Comparison of ENCODE assay signal across 8 cellular contexts in genomic region chr3:148992635-148993230, GRCh38. TPM values are rescaled to one million over a fixed set of nuclear protein-coding genes. Genes with fewer than 3 reads are reported as not detected.
DNase-seq lines count a peak whose midpoint lies in the region; ATAC-seq and TF ChIP-seq lines count a peak whose summit lies in the region.

No MANE protein-coding gene starts in this region.

- intact Hi-C loops in CD14-positive monocyte (cut with micrococcal nuclease), result loop anchor here in 1 of 2 donors (10.0 kb wide), 1 partner anchor 132 kb away; the partner anchor contains the start of gene HPS3

- H4K20me1 ChIP-seq in Loucy (ENCODE audit: insufficient read depth, low read length, poor library complexity, severe bottlenecking), result peaks cover 7% of the 10 kb centered on the region
- no peaks in the 10 kb centered on the region for H4K20me1 ChIP-seq in neural progenitor cell (ENCODE audit: low read depth)

- H3F3A ChIP-seq in Loucy (ENCODE audit: low read depth) (no peaks in the 10 kb centered on the region), neural progenitor cell (ENCODE audit: low read depth) (no peaks in the 10 kb centered on the region)

- H3K27me3 Mint-ChIP-seq in CD14-positive monocyte (ENCODE audit: low read depth in 3 of 3) (no peaks in the 10 kb centered on the region), neural progenitor cell (ENCODE audit: insufficient read depth, low read depth) (peaks cover 20% of the 10 kb centered on the region)

- H3K4me1 ChIP-seq in Loucy (ENCODE audit: insufficient read depth, low read length, poor library complexity, severe bottlenecking) (peaks cover 38% of the 10 kb centered on the region), duodenal mucosa (ENCODE audit: control insufficient read depth in 1 of 2, insufficient read depth in 2 of 2, low read length in 2 of 2) (peaks cover 11 to 15% of the 10 kb centered on the region in 2 donors), neural progenitor cell (no peaks in the 10 kb centered on the region)

- no peaks in the 10 kb centered on the region for H3K9me2 ChIP-seq in Loucy (replicated peaks; ENCODE audit: low read depth, low read length)

- H3K4me2 ChIP-seq in Loucy (ENCODE audit: low read depth, low read length, poor library complexity, severe bottlenecking) (peak overlapping the region; percentile 78), neural progenitor cell (peak overlapping the region; percentile 83)

- DNase-seq in CD14-positive monocyte (ENCODE audit: low spot score), result no peak
- peak; percentile 6 for DNase-seq in neural progenitor cell (ENCODE audit: low spot score)
- no peak for DNase-seq in OCI-M2 (lab: John Stamatoyannopoulos, UW; ENCODE audit: unreplicated experiment)
- DNase-seq in stimulated activated CD4-positive, alpha-beta T cell treated with anti-CD3 and anti-CD28 coated beads, Interleukin-1b, Interleukin-23, amount 100 ng/mL, for 48 hours, result no peak

- H2AFZ ChIP-seq in Loucy (ENCODE audit: low read length), result no peak overlapping the region
- no peak overlapping the region for H2AFZ ChIP-seq in neural progenitor cell (replicated peaks)

- H3K27ac Mint-ChIP-seq in CD14-positive monocyte (peak overlapping the region in 4 of 7 donors; percentile 13 to 84 (median 67)), neural progenitor cell (peak overlapping the region; percentile 18)

- H3K4me3 ChIP-seq in Loucy (ENCODE audit: low read length, poor library complexity, severe bottlenecking) (peak overlapping the region; percentile 79), duodenal mucosa (ENCODE audit: low read depth in 1 of 2, low read length in 2 of 2) (peak overlapping the region; percentile 76 to 79), neural progenitor cell (peak overlapping the region; percentile 73)

- H3K9me3 ChIP-seq in Loucy (ENCODE audit: insufficient read depth, low read depth, low read length), result no peaks in the 10 kb centered on the region
- no peaks in the 10 kb centered on the region for H3K9me3 ChIP-seq in duodenal mucosa (ENCODE audit: control insufficient read depth in 1 of 2, low read length in 2 of 2)
- H3K9me3 ChIP-seq in neural progenitor cell (ENCODE audit: low read depth), result no peaks in the 10 kb centered on the region

- peaks cover 42% of the 10 kb centered on the region for H3K4me1 Mint-ChIP-seq in CD14-positive monocyte
- peaks cover 19% of the 10 kb centered on the region for H3K4me1 Mint-ChIP-seq in neural progenitor cell

- H3K27me3 ChIP-seq in Loucy (ENCODE audit: insufficient read depth, low read length, poor library complexity, severe bottlenecking) (no peaks in the 10 kb centered on the region), duodenal mucosa (ENCODE audit: control insufficient read depth in 1 of 2, insufficient read depth in 2 of 2, low read length in 2 of 2) (no peaks in the 10 kb centered on the region), neural progenitor cell (peaks cover 30% of the 10 kb centered on the region)

- H3K9ac ChIP-seq in Loucy (ENCODE audit: low read depth, low read length, poor library complexity, severe bottlenecking) (peak overlapping the region; percentile 86), duodenal mucosa (ENCODE audit: low read depth in 1 of 2, low read length in 2 of 2) (peak overlapping the region; percentile 52 to 68), neural progenitor cell (no peak overlapping the region)

- H3K9me3 Mint-ChIP-seq in CD14-positive monocyte (no peaks in the 10 kb centered on the region), neural progenitor cell (no peaks in the 10 kb centered on the region)

- H3K36me3 ChIP-seq in Loucy (ENCODE audit: insufficient read depth, low read length) (0 out of 2 replicates have a peak, but pooled peaks cover 4% of the 10 kb centered on the region), duodenal mucosa (ENCODE audit: control insufficient read depth in 1 of 2, insufficient read depth in 2 of 2, low read length in 2 of 2) (peaks cover 0 to 23% of the 10 kb centered on the region in 2 donors), neural progenitor cell (no peaks in the 10 kb centered on the region)

- H3K4me3 Mint-ChIP-seq in CD14-positive monocyte (peak overlapping the region; percentile 80 to 86), neural progenitor cell (peak overlapping the region; percentile 81)

- ATAC-seq in GM18505 (IDR thresholded peaks at IDR 0.05; ENCODE audit: unreplicated experiment) (no peak), GM21360 (IDR thresholded peaks at IDR 0.05; ENCODE audit: unreplicated experiment) (no peak)

- H3K27ac ChIP-seq in duodenal mucosa (ENCODE audit: low read depth, low read length) (no peak overlapping the region), neural progenitor cell (no peak overlapping the region)

- peaks cover 42 to 43% of the 10 kb centered on the region in 2 donors for H3K36me3 Mint-ChIP-seq in CD14-positive monocyte
- H3K36me3 Mint-ChIP-seq in neural progenitor cell, result peaks cover 7% of the 10 kb centered on the region

- no peak for TF ChIP-seq POLR2A in GM18505 (IDR thresholded peaks at IDR 0.05; ENCODE audit: borderline replicate concordance, extremely low read depth, insufficient read depth, insufficient read length)

- TF ChIP-seq CTCF in CD14-positive monocyte (IDR thresholded peaks at IDR 0.05), result no peak
- TF ChIP-seq CTCF in Loucy (conservative IDR thresholded peaks at IDR 0.05; ENCODE audit: low read length), result no peak
- TF ChIP-seq CTCF in neural progenitor cell (IDR thresholded peaks at IDR 0.05), result no peak

- peaks cover 26% of the 10 kb centered on the region; the same call in 1 of the 2 replicates for H3K79me2 ChIP-seq in Loucy (ENCODE audit: insufficient read depth, low read length)
- H3K79me2 ChIP-seq in neural progenitor cell (ENCODE audit: low read depth), result no peaks in the 10 kb centered on the region

RNA-seq across cellular contexts. Expression of gene GYG1, which starts 1.4 kb away (rescaled TPM):
- 100 to 1,000 TPM; 121 to 122 TPM for polyA plus RNA-seq in CD14-positive monocyte
- 20.7 and 22.0 TPM in 2 replicates for total RNA-seq in neural progenitor cell (ENCODE audit: low replicate concordance)
